Comparison of ENCODE assay signal across 8 cellular contexts in the genomic region with DNA sequence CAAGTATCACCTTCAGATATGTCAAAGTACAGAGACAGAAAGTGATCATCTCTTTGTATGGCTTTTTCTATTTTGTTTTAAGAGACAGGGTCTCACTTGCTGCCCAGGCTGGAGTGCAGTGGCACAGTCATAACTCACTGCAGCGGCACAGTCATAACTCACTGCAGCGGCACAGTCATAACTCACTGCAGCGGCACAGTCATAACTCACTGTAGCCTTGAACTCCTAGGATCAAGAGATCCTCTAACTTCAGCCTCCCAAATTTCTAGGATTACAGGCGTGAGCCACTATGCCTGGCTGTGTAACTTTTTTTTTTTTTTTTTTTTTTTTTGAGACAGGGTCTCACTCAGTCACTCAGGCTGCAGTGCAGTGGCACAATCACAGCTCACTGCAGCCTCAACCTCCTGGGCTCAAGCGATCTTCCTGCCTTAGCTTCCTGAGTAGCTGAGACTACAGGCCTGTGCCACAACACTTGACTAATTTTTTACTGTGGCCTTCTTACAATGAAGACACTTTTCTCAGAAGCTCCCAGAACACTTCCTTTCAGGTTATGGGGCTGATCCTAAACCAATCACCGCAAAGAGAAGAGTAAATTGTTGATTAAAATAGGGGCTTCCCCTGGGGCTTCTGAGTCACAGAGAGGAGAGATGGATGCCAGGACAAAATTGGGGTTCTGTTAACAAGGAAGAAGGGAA. TPM values are rescaled to one million over a fixed set of nuclear protein-coding genes. Genes with fewer than 3 reads are reported as not detected.
DNase-seq lines count a peak whose midpoint lies in the region; ATAC-seq and TF ChIP-seq lines count a peak whose summit lies in the region.

No MANE protein-coding gene starts in this region.

- no peak overlapping the region for H3K4me3 Mint-ChIP-seq in T-helper 2 cell treated with Interferon-gamma antibody and Interleukin-4, amounts not matched to agents 5 μg/mL and 100 μg/mL, for 36 hours
- H3K4me3 Mint-ChIP-seq in stimulated activated effector memory CD8-positive, alpha-beta T cell treated with anti-CD3 and anti-CD28 coated beads, Interleukin-12 subunit alpha, Interleukin-12 subunit beta, amount 100 ng/mL, for 72 hours, result peak overlapping the region; percentile 62

- no peaks in the 10 kb centered on the region for H3K27me3 ChIP-seq in uterus

- no peaks in the 10 kb centered on the region for H3K36me3 ChIP-seq in uterus

- H3K4me1 ChIP-seq in uterus, result no peaks in the 10 kb centered on the region

- no peaks in the 10 kb centered on the region for H3K9me3 ChIP-seq in uterus

- no peak overlapping the region for H3K4me3 ChIP-seq in uterus

- H3K4me1 Mint-ChIP-seq in T-helper 2 cell treated with Interferon-gamma antibody and Interleukin-4, amounts not matched to agents 5 μg/mL and 100 μg/mL, for 36 hours (ENCODE audit: low read depth), result peaks cover 28% of the 10 kb centered on the region
- H3K4me1 Mint-ChIP-seq in stimulated activated effector memory CD8-positive, alpha-beta T cell treated with anti-CD3 and anti-CD28 coated beads, Interleukin-12 subunit alpha, Interleukin-12 subunit beta, amount 100 ng/mL, for 72 hours, result peaks cover 56% of the 10 kb centered on the region

- peak; percentile 70 for DNase-seq in activated CD8-positive, alpha-beta memory T cell treated with anti-CD3 and anti-CD28 coated beads, Interleukin-2, amount 50 U/mL, for 48 hours
- no peak for DNase-seq in activated CD8-positive, alpha-beta memory T cell treated with anti-CD3 and anti-CD28 coated beads, Interleukin-2, amount 50 U/mL, for 4 hours
- peak; percentile 65 for DNase-seq in T-helper 2 cell treated with Interferon-gamma antibody and Interleukin-4, amounts not matched to agents 5 μg/mL and 100 μg/mL, for 36 hours (ENCODE audit: low spot score)
- DNase-seq in stimulated activated effector memory CD8-positive, alpha-beta T cell treated with anti-CD3 and anti-CD28 coated beads, Interleukin-12 subunit alpha, Interleukin-12 subunit beta, amount 100 ng/mL, for 72 hours (ENCODE audit: low spot score in 2 of 2), result peak in 1 of 2 donors; percentile 75
- DNase-seq in uterus (no peak), NCI-H345 treated with DMSO at 0.1 percent for 48 hours (lab: John Stamatoyannopoulos, UW; ENCODE audit: unreplicated experiment) (no peak), NCI-H2029 (lab: John Stamatoyannopoulos, UW) (no peak)

- H3K27ac Mint-ChIP-seq in T-helper 2 cell treated with Interferon-gamma antibody and Interleukin-4, amounts not matched to agents 5 μg/mL and 100 μg/mL, for 36 hours, result peak overlapping the region; percentile 39
- peak overlapping the region; percentile 82 for H3K27ac Mint-ChIP-seq in stimulated activated effector memory CD8-positive, alpha-beta T cell treated with anti-CD3 and anti-CD28 coated beads, Interleukin-12 subunit alpha, Interleukin-12 subunit beta, amount 100 ng/mL, for 72 hours

- no peak for TF ChIP-seq POLR2A in uterus (IDR thresholded peaks at IDR 0.05)

- no peaks in the 10 kb centered on the region for H3K27me3 Mint-ChIP-seq in T-helper 2 cell treated with Interferon-gamma antibody and Interleukin-4, amounts not matched to agents 5 μg/mL and 100 μg/mL, for 36 hours (ENCODE audit: low read depth)

- TF ChIP-seq CTCF in uterus (IDR thresholded peaks at IDR 0.05), result no peak

- H3K27ac ChIP-seq in uterus, result no peak overlapping the region

- no peaks in the 10 kb centered on the region for H3K9me3 Mint-ChIP-seq in T-helper 2 cell treated with Interferon-gamma antibody and Interleukin-4, amounts not matched to agents 5 μg/mL and 100 μg/mL, for 36 hours
- peaks cover 3% of the 10 kb centered on the region for H3K9me3 Mint-ChIP-seq in stimulated activated effector memory CD8-positive, alpha-beta T cell treated with anti-CD3 and anti-CD28 coated beads, Interleukin-12 subunit alpha, Interleukin-12 subunit beta, amount 100 ng/mL, for 72 hours

- peak; percentile 56 for ATAC-seq in HG02840 (IDR thresholded peaks at IDR 0.05; ENCODE audit: low FRiP score, unreplicated experiment)
- peak; percentile 91 for ATAC-seq in stimulated activated effector memory CD8-positive, alpha-beta T cell treated with anti-CD3 and anti-CD28 coated beads, Interleukin-12 subunit alpha, Interleukin-12 subunit beta, amount 100 ng/mL, for 72 hours

- intact Hi-C loops in uterus (cut with DNase I; ENCODE audit: low total_unique reads), result no loop called here

- no peaks in the 10 kb centered on the region for H3K36me3 Mint-ChIP-seq in T-helper 2 cell treated with Interferon-gamma antibody and Interleukin-4, amounts not matched to agents 5 μg/mL and 100 μg/mL, for 36 hours (ENCODE audit: low read depth)
- H3K36me3 Mint-ChIP-seq in stimulated activated effector memory CD8-positive, alpha-beta T cell treated with anti-CD3 and anti-CD28 coated beads, Interleukin-12 subunit alpha, Interleukin-12 subunit beta, amount 100 ng/mL, for 72 hours, result peaks cover 27% of the 10 kb centered on the region

RNA-seq across cellular contexts. Expression of a gene that starts 9.0 kb away (rescaled TPM):
- 10 to 100 TPM; 42.0 to 75.9 (median 53.2) TPM for total RNA-seq in uterus

RNA-seq across cellular contexts. Expression of a gene that starts 48.5 kb away (rescaled TPM):
- 10 to 100 TPM; 16.4 to 53.8 (median 31.3) TPM for total RNA-seq in uterus

Comparison
In these comparisons a context has a peak if more than half of its experiments do, and no peak if none do; other contexts are left out.
1. DNase-seq: peak in activated CD8-positive, alpha-beta memory T cell treated with anti-CD3 and anti-CD28 coated beads, Interleukin-2, amount 50 U/mL, for 48 hours (single experiment) and T-helper 2 cell treated with Interferon-gamma antibody and Interleukin-4, amounts not matched to agents 5 μg/mL and 100 μg/mL, for 36 hours (single experiment); none in activated CD8-positive, alpha-beta memory T cell treated with anti-CD3 and anti-CD28 coated beads, Interleukin-2, amount 50 U/mL, for 4 hours (single experiment), uterus (0 of 2), NCI-H345 treated with DMSO at 0.1 percent for 48 hours (single experiment) and NCI-H2029 (single experiment).